ENCODE assay signal across 9 cellular contexts in genomic region chr9:89815061-89815902, GRCh38.
DNase-seq lines count a peak whose midpoint lies in the region; ATAC-seq and TF ChIP-seq lines count a peak whose summit lies in the region.
"Had no signal": no experiment of that assay in that cellular context is flagged by ENCODE, and none has a peak within 500 bp of the region (broad histone marks: within the 10 kb centered on the region; RNA-seq: fewer than 3 reads in every experiment).

No MANE protein-coding gene starts in this region.

- no peak for TF ChIP-seq EP300 in esophagus muscularis mucosa (IDR thresholded peaks at IDR 0.05)

- TF ChIP-seq POLR2A in vagina (IDR thresholded peaks at IDR 0.05): no peak
- TF ChIP-seq POLR2A in esophagus muscularis mucosa (IDR thresholded peaks at IDR 0.05; ENCODE audit: low read depth): no peak

- ATAC-seq in natural killer cell treated with Interleukin-12 subunit alpha and Interleukin-12 subunit beta and Interleukin-15 and Interleukin-18, amount 100 ng/mL, for 72 hours: no peak
- no peak for ATAC-seq in natural killer cell
- ATAC-seq in HG02885 (IDR thresholded peaks at IDR 0.05; ENCODE audit: poor library complexity, unreplicated experiment): peak; percentile 57

- H3K9me3 ChIP-seq in vagina: no peaks in the 10 kb centered on the region
- no peaks in the 10 kb centered on the region for H3K9me3 ChIP-seq in esophagus muscularis mucosa
- H3K9me3 ChIP-seq in left ventricle myocardium inferior (replicated peaks): no peaks in the 10 kb centered on the region

- peak overlapping the region; percentile 36 for H3K4me3 Mint-ChIP-seq in natural killer cell treated with Interleukin-12 subunit alpha and Interleukin-12 subunit beta and Interleukin-15 and Interleukin-18, amount 100 ng/mL, for 72 hours
- H3K4me3 Mint-ChIP-seq in natural killer cell: no peak overlapping the region

- H3K27ac Mint-ChIP-seq in natural killer cell treated with Interleukin-12 subunit alpha and Interleukin-12 subunit beta and Interleukin-15 and Interleukin-18, amount 100 ng/mL, for 72 hours: peak overlapping the region in 1 of 2 donors; percentile 86
- H3K27ac Mint-ChIP-seq in natural killer cell: no peak overlapping the region

- no peak overlapping the region for H3K27ac ChIP-seq in vagina
- H3K27ac ChIP-seq in esophagus muscularis mucosa (replicated peaks in 1 of 4): no peak overlapping the region
- H3K27ac ChIP-seq in left ventricle myocardium inferior (replicated peaks): no peak overlapping the region

- H3K4me1 Mint-ChIP-seq in natural killer cell treated with Interleukin-12 subunit alpha and Interleukin-12 subunit beta and Interleukin-15 and Interleukin-18, amount 100 ng/mL, for 72 hours (ENCODE audit: low read depth in 2 of 2): peaks cover 15 to 31% of the 10 kb centered on the region in 2 donors
- H3K4me1 Mint-ChIP-seq in natural killer cell: no peaks in the 10 kb centered on the region

- no peaks in the 10 kb centered on the region for H3K36me3 ChIP-seq in vagina
- no peaks in the 10 kb centered on the region for H3K36me3 ChIP-seq in esophagus muscularis mucosa
- no peaks in the 10 kb centered on the region for H3K36me3 ChIP-seq in left ventricle myocardium inferior

- no peaks in the 10 kb centered on the region for H3K27me3 ChIP-seq in vagina
- peaks cover 0 to 4% (median 0%) of the 10 kb centered on the region in 4 donors for H3K27me3 ChIP-seq in esophagus muscularis mucosa
- no peaks in the 10 kb centered on the region for H3K27me3 ChIP-seq in left ventricle myocardium inferior (ENCODE audit: low read depth)

- no peaks in the 10 kb centered on the region for H3K9me3 Mint-ChIP-seq in natural killer cell treated with Interleukin-12 subunit alpha and Interleukin-12 subunit beta and Interleukin-15 and Interleukin-18, amount 100 ng/mL, for 72 hours
- no peaks in the 10 kb centered on the region for H3K9me3 Mint-ChIP-seq in natural killer cell

- no peak for DNase-seq in natural killer cell treated with Interleukin-12 subunit alpha and Interleukin-12 subunit beta and Interleukin-15 and Interleukin-18, amount 100 ng/mL, for 72 hours (ENCODE audit: low spot score)
- DNase-seq in natural killer cell (no peak), NCI-H69 (lab: John Stamatoyannopoulos, UW) (peak; percentile 48), vagina (ENCODE audit: extremely low spot score in 2 of 2) (peak; percentile 44 to 77), esophagus muscularis mucosa (ENCODE audit: extremely low spot score) (no peak), left ventricle myocardium inferior (no peak), NCI-H2081 treated with DMSO at 0.1 percent for 48 hours (lab: John Stamatoyannopoulos, UW) (no peak)
- DNase-seq: activated gamma-delta T cell had no signal

- H3K36me3 Mint-ChIP-seq in natural killer cell treated with Interleukin-12 subunit alpha and Interleukin-12 subunit beta and Interleukin-15 and Interleukin-18, amount 100 ng/mL, for 72 hours: no peaks in the 10 kb centered on the region
- no peaks in the 10 kb centered on the region for H3K36me3 Mint-ChIP-seq in natural killer cell

- WGBS in esophagus muscularis mucosa: 63% methylated on average over 6 of the region's 9 CpGs

- intact Hi-C loops in natural killer cell (cut with micrococcal nuclease) (no loop called here), vagina (cut with DNase I) (no loop called here), esophagus muscularis mucosa (cut with DNase I) (no loop called here), left ventricle myocardium inferior (cut with micrococcal nuclease) (no loop called here)

- H3K4me3 ChIP-seq in vagina: no peak overlapping the region
- no peak overlapping the region for H3K4me3 ChIP-seq in esophagus muscularis mucosa
- H3K4me3 ChIP-seq in left ventricle myocardium inferior: no peak overlapping the region

- H3K27me3 Mint-ChIP-seq in natural killer cell treated with Interleukin-12 subunit alpha and Interleukin-12 subunit beta and Interleukin-15 and Interleukin-18, amount 100 ng/mL, for 72 hours: peaks cover 12 to 29% of the 10 kb centered on the region in 2 donors
- H3K27me3 Mint-ChIP-seq in natural killer cell (ENCODE audit: low read depth in 2 of 2): peaks cover 6 to 13% of the 10 kb centered on the region in 2 donors

- peaks cover 10% of the 10 kb centered on the region for H3K4me1 ChIP-seq in vagina
- peaks cover 0 to 27% (median 5%) of the 10 kb centered on the region in 4 donors for H3K4me1 ChIP-seq in esophagus muscularis mucosa
- peaks cover 40% of the 10 kb centered on the region for H3K4me1 ChIP-seq in left ventricle myocardium inferior

- TF ChIP-seq CTCF in natural killer cell (IDR thresholded peaks at IDR 0.05): no peak
- TF ChIP-seq CTCF in vagina (IDR thresholded peaks at IDR 0.05): no peak
- TF ChIP-seq CTCF in esophagus muscularis mucosa (IDR thresholded peaks at IDR 0.05): no peak
- no peak for TF ChIP-seq CTCF in left ventricle myocardium inferior (IDR thresholded peaks at IDR 0.05; ENCODE audit: borderline replicate concordance)

Comparison
In these comparisons a context has a peak if more than half of its experiments do, and no peak if none do; other contexts are left out.
1. DNase-seq: peak in NCI-H69 (single experiment) and vagina (2 of 2); none in natural killer cell treated with Interleukin-12 subunit alpha and Interleukin-12 subunit beta and Interleukin-15 and Interleukin-18, amount 100 ng/mL, for 72 hours (single experiment), natural killer cell (single experiment), esophagus muscularis mucosa (single experiment), left ventricle myocardium inferior (single experiment) and NCI-H2081 treated with DMSO at 0.1 percent for 48 hours (single experiment).